1 cellular context compared by ENCODE assay signal in genomic region chr17:76353599-76354316, GRCh38.
TF ChIP-seq lines count a peak whose summit lies in the region.

TSS of gene PRPSAP1 (minus strand) at chr17:76353916. CDS start at chr17:76353703, 213 bp downstream.

TF ChIP-seq in SK-N-SH treated with all-trans-retinoic acid at 6 μM for 48 hours, 23 proteins besides CTCF, POLR2A, EP300 and RAD21 (continued from another document):
- TF ChIP-seq TSHZ2 (CRISPR knock-in tag; IDR thresholded peaks at IDR 0.05), result peak; percentile 98
- TF ChIP-seq POU6F1 (CRISPR knock-in tag; IDR thresholded peaks at IDR 0.05; ENCODE audit: borderline replicate concordance, low read depth), result peak; percentile 95
- TF ChIP-seq BACH2 (CRISPR knock-in tag; IDR thresholded peaks at IDR 0.05; ENCODE audit: borderline replicate concordance), result no peak
- TF ChIP-seq SNAI2 (CRISPR knock-in tag; IDR thresholded peaks at IDR 0.05), result peak; percentile 98
- peak; percentile 27; the same call in 1 of the 2 replicates for TF ChIP-seq GLIS3 (CRISPR knock-in tag; IDR thresholded peaks at IDR 0.05)
- no peak for TF ChIP-seq ZC3H10 (CRISPR knock-in tag; IDR thresholded peaks at IDR 0.05)
